In genomic region chr3:46006243-46006642, GRCh38 we compare ENCODE assay signal across 1 cellular context.
TF ChIP-seq lines count a peak whose summit lies in the region.

No MANE protein-coding gene starts in this region.

TF ChIP-seq in IMR-90, 13 proteins besides CTCF, POLR2A, EP300 and RAD21:
- TF ChIP-seq BHLHE40 (IDR thresholded peaks at IDR 0.05; ENCODE audit: low read depth, low read length) (no peak), SMC3 (IDR thresholded peaks at IDR 0.05; ENCODE audit: low read depth, low read length) (no peak), CEBPB (IDR thresholded peaks at IDR 0.05; ENCODE audit: low read depth, low read length) (no peak), RCOR1 (IDR thresholded peaks at IDR 0.05; ENCODE audit: insufficient replicate concordance, low read length) (no peak), MAFK (IDR thresholded peaks at IDR 0.05; ENCODE audit: low read depth, low read length) (no peak), FOS (IDR thresholded peaks at IDR 0.05; ENCODE audit: low read depth, low read length) (no peak), ELK1 (IDR thresholded peaks at IDR 0.05; ENCODE audit: borderline replicate concordance, low read depth, low read length) (no peak), NFE2L2 (IDR thresholded peaks at IDR 0.05; ENCODE audit: low read depth, low read length) (no peak), RFX5 (IDR thresholded peaks at IDR 0.05; ENCODE audit: low read depth, low read length) (no peak), CHD1 (IDR thresholded peaks at IDR 0.05; ENCODE audit: low read depth, low read length) (no peak), MXI1 (IDR thresholded peaks at IDR 0.05; ENCODE audit: borderline replicate concordance, low read depth, low read length) (no peak), MAZ (IDR thresholded peaks at IDR 0.05; ENCODE audit: borderline replicate concordance, low read depth, low read length) (no peak)
- TF ChIP-seq, protein P1, sequence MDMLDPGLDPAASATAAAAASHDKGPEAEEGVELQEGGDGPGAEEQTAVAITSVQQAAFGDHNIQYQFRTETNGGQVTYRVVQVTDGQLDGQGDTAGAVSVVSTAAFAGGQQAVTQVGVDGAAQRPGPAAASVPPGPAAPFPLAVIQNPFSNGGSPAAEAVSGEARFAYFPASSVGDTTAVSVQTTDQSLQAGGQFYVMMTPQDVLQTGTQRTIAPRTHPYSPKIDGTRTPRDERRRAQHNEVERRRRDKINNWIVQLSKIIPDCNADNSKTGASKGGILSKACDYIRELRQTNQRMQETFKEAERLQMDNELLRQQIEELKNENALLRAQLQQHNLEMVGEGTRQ (IDR thresholded peaks at IDR 0.05; ENCODE audit: low read depth, low read length), result no peak
